Comparison of ENCODE assay signal across 15 cellular contexts in genomic region chr1:53893999-53894636, GRCh38. TPM values are rescaled to one million over a fixed set of nuclear protein-coding genes. Genes with fewer than 3 reads are reported as not detected.
DNase-seq lines count a peak whose midpoint lies in the region; ATAC-seq and TF ChIP-seq lines count a peak whose summit lies in the region.
"Had no signal": no experiment of that assay in that cellular context is flagged by ENCODE, and none has a peak within 500 bp of the region (broad histone marks: within the 10 kb centered on the region; RNA-seq: fewer than 3 reads in every experiment).

TSS of gene DIO1 (plus strand) at chr1:53894187. CDS start at chr1:53894211, 24 bp downstream.

- no peak for ATAC-seq in lower lobe of right lung
- ATAC-seq: CD8-positive, alpha-beta T cell; foreskin keratinocyte; T-cell had no signal

- H4K20me1 ChIP-seq in BLaER1, result no peaks in the 10 kb centered on the region

- peak within 1 kb of the TSS; percentile 71 for H3K27ac Mint-ChIP-seq in Caco-2 (ENCODE audit: unreplicated experiment)
- no peak within 1 kb of the TSS for H3K27ac Mint-ChIP-seq in activated naive CD8-positive, alpha-beta T cell treated with anti-CD3 and anti-CD28 coated beads for 36 hours
- H3K27ac Mint-ChIP-seq: activated T-cell treated with anti-CD3 and anti-CD28 coated beads, Interleukin-2, amount 50 U/mL, for 24 hours; CD8-positive, alpha-beta T cell; memory B cell; T-cell had no signal

- H3K36me3 ChIP-seq in BLaER1 (no peaks in the 10 kb centered on the region), Caco-2 (ENCODE audit: control insufficient read depth, insufficient read depth, low read length) (no peaks in the 10 kb centered on the region), lower lobe of right lung (no peaks in the 10 kb centered on the region), SJCRH30 (no peaks in the 10 kb centered on the region)

- intact Hi-C loops in Caco-2 (cut with micrococcal nuclease; ENCODE audit: unreplicated experiment), result loop anchor here (2.0 kb wide), 1 partner anchor 13 kb away; no protein-coding TSS in a partner anchor
- intact Hi-C loops in lower lobe of right lung (cut with DNase I), result no loop called here
- intact Hi-C loops in posterior cingulate gyrus (cut with DNase I), result no loop called here

- BruUV-seq in Caco-2 (replicated peaks; lab: Mats Ljungman, UMichigan), result TSS peak; percentile 64

- H3K36me3 Mint-ChIP-seq in Caco-2 (ENCODE audit: insufficient read depth, unreplicated experiment), result peaks cover 15% of the 10 kb centered on the region
- H3K36me3 Mint-ChIP-seq in activated naive CD8-positive, alpha-beta T cell treated with anti-CD3 and anti-CD28 coated beads for 36 hours, result no peaks in the 10 kb centered on the region
- H3K36me3 Mint-ChIP-seq: T-cell had no signal

- H3K27me3 Mint-ChIP-seq in Caco-2 (ENCODE audit: insufficient read depth, unreplicated experiment), result no peaks in the 10 kb centered on the region
- peaks cover 14% of the 10 kb centered on the region for H3K27me3 Mint-ChIP-seq in activated naive CD8-positive, alpha-beta T cell treated with anti-CD3 and anti-CD28 coated beads for 36 hours
- H3K27me3 Mint-ChIP-seq: activated T-cell treated with anti-CD3 and anti-CD28 coated beads, Interleukin-2, amount 50 U/mL, for 24 hours had no signal

- CTCF ChIA-PET in Caco-2 (lab: Charles Lee), result interaction anchor here (0.8 kb wide), 1 partner anchor 16 kb away, joined by 3 read pairs; no protein-coding TSS in a partner anchor

- no peaks in the 10 kb centered on the region for H3K9me3 ChIP-seq in BLaER1
- no peaks in the 10 kb centered on the region for H3K9me3 ChIP-seq in Caco-2
- no peaks in the 10 kb centered on the region for H3K9me3 ChIP-seq in lower lobe of right lung
- H3K9me3 ChIP-seq in SJCRH30 (replicated peaks), result no peaks in the 10 kb centered on the region

- H3K9me3 Mint-ChIP-seq in Caco-2 (ENCODE audit: unreplicated experiment), result no peaks in the 10 kb centered on the region
- H3K9me3 Mint-ChIP-seq in activated naive CD8-positive, alpha-beta T cell treated with anti-CD3 and anti-CD28 coated beads for 36 hours, result no peaks in the 10 kb centered on the region
- H3K9me3 Mint-ChIP-seq: activated T-cell treated with anti-CD3 and anti-CD28 coated beads, Interleukin-2, amount 50 U/mL, for 24 hours; CD8-positive, alpha-beta T cell; memory B cell; T-cell had no signal

- H3K4me1 Mint-ChIP-seq in Caco-2 (ENCODE audit: low read depth, unreplicated experiment), result peaks cover 21% of the 10 kb centered on the region
- peaks cover 26% of the 10 kb centered on the region for H3K4me1 Mint-ChIP-seq in activated naive CD8-positive, alpha-beta T cell treated with anti-CD3 and anti-CD28 coated beads for 36 hours

- H3K27ac ChIP-seq in BLaER1 (no peak within 1 kb of the TSS), lower lobe of right lung (peak within 1 kb of the TSS; percentile 65), SJCRH30 (no peak within 1 kb of the TSS)
- H3K27ac ChIP-seq: foreskin keratinocyte had no signal

- peaks cover 28% of the 10 kb centered on the region for H3K4me1 ChIP-seq in BLaER1
- H3K4me1 ChIP-seq in Caco-2, result peaks cover 24% of the 10 kb centered on the region
- peaks cover 28% of the 10 kb centered on the region for H3K4me1 ChIP-seq in lower lobe of right lung
- H3K4me1 ChIP-seq in SJCRH30, result peaks cover 8% of the 10 kb centered on the region

- TF ChIP-seq CTCF in Caco-2 (IDR thresholded peaks at IDR 0.05; ENCODE audit: insufficient read depth in 1 of 2, low read depth in 1 of 2, low read length in 1 of 2, severe bottlenecking in 1 of 2, unreplicated experiment in 1 of 2), result no peak
- TF ChIP-seq CTCF in lower lobe of right lung (IDR thresholded peaks at IDR 0.05), result no peak

- H3K27me3 ChIP-seq in BLaER1 (no peaks in the 10 kb centered on the region), Caco-2 (replicated peaks; ENCODE audit: control insufficient read depth, insufficient read depth, low read length) (no peaks in the 10 kb centered on the region), lower lobe of right lung (ENCODE audit: low read depth) (no peaks in the 10 kb centered on the region), SJCRH30 (no peaks in the 10 kb centered on the region; the same call in 1 of the 2 replicates)
- H3K27me3 ChIP-seq: foreskin keratinocyte had no signal

- POLR2A ChIA-PET in Caco-2 (lab: Charles Lee), result interaction anchor here (1.1 kb wide), 1 partner anchor 52 kb away, joined by 8 read pairs; the partner anchor contains the start of genes IFT25 and LRRC42

- H3K9ac ChIP-seq in BLaER1, result no peak within 1 kb of the TSS

- peak within 1 kb of the TSS; percentile 12 for H3K4me2 ChIP-seq in BLaER1

- DNase-seq in Caco-2 (peak; percentile 71 to 73), lower lobe of right lung (no peak), ACHN (no peak), posterior cingulate gyrus (no peak), SJCRH30 (no peak)
- peak; percentile 34 for DNase-seq in activated naive CD8-positive, alpha-beta T cell treated with anti-CD3 and anti-CD28 coated beads for 36 hours
- DNase-seq: activated T-cell treated with anti-CD3 and anti-CD28 coated beads, Interleukin-2, amount 50 U/mL, for 24 hours; amniotic stem cell; CD8-positive, alpha-beta T cell; foreskin keratinocyte; NCI-H1694 treated with DMSO at 0.1 percent for 48 hours; stimulated activated naive CD4-positive, alpha-beta T cell; T-cell had no signal

- in situ Hi-C loops in ACHN (cut with HindIII; ENCODE audit: low pct_ligation_motif_present, low pct_unique_long_range_greater_than_20kb, low sequenced_read_pairs), result no loop called here

- H3K4me3 ChIP-seq in BLaER1 (no peak within 1 kb of the TSS), Caco-2 (ENCODE audit: low read depth, low read length) (peak within 1 kb of the TSS; percentile 22), lower lobe of right lung (no peak within 1 kb of the TSS), SJCRH30 (no peak within 1 kb of the TSS)

- peak within 1 kb of the TSS; percentile 66 for H3K4me3 Mint-ChIP-seq in Caco-2 (ENCODE audit: unreplicated experiment)
- no peak within 1 kb of the TSS for H3K4me3 Mint-ChIP-seq in activated naive CD8-positive, alpha-beta T cell treated with anti-CD3 and anti-CD28 coated beads for 36 hours
- H3K4me3 Mint-ChIP-seq: activated T-cell treated with anti-CD3 and anti-CD28 coated beads, Interleukin-2, amount 50 U/mL, for 24 hours; CD8-positive, alpha-beta T cell; memory B cell; T-cell had no signal

RNA-seq across cellular contexts. Expression of gene DIO1, which starts in this region (rescaled TPM):
- total RNA-seq in Caco-2 (2022) (6.8 and 7.1 TPM in 2 replicates), lower lobe of right lung (not detected)
- not detected for total RNA-seq in activated naive CD8-positive, alpha-beta T cell treated with anti-CD3 and anti-CD28 coated beads for 36 hours
- total RNA-seq in SJCRH30 (2014; rRNA removed; shearing (Covaris generic)), result not detected in 2 replicates
- total RNA-seq: CD8-positive, alpha-beta T cell; foreskin keratinocyte; T-cell had no signal

Comparison
In these comparisons a context has a peak if more than half of its experiments do, and no peak if none do; other contexts are left out.
1. Peak in DNase-seq in activated naive CD8-positive, alpha-beta T cell treated with anti-CD3 and anti-CD28 coated beads for 36 hours; RNA of the gene not detected or under 1 TPM.
2. DNase-seq: peak in Caco-2 (2 of 2); none in lower lobe of right lung (single experiment), ACHN (single experiment), posterior cingulate gyrus (0 of 10) and SJCRH30 (0 of 2).